17 cellular contexts compared by ENCODE assay signal in the genomic region with DNA sequence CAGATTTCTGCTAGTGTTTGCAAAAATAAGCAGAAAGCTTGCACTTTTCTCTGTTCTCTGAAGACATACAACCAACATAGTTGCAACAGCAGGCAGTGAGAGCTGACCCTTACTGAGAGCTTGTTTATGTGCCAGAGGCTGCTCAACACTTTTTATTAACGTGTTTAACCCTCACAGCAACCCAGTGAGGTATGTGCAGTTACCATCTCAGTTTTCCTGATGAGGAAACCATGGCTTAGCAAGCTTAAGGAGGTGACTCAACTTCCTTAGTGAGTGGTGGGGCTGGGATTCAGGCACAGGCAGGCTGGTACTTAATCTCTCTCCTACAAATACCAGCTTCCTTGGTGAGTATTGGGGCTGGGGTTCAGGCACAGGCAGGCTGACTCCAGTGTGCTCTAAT.
DNase-seq lines count a peak whose midpoint lies in the region; ATAC-seq, FAIRE-seq and TF ChIP-seq lines count a peak whose summit lies in the region.
"Had no signal": no experiment of that assay in that cellular context is flagged by ENCODE, and none has a peak within 500 bp of the region (broad histone marks: within the 10 kb centered on the region; RNA-seq: fewer than 3 reads in every experiment).

No MANE protein-coding gene starts in this region.

- TF ChIP-seq CTCF in RWPE2 (IDR thresholded peaks at IDR 0.05; ENCODE audit: poor library complexity, severe bottlenecking) (no peak), fibroblast of pulmonary artery (IDR thresholded peaks at IDR 0.05; ENCODE audit: low read length, missing control alignments) (no peak), retinal pigment epithelial cell (conservative IDR thresholded peaks at IDR 0.05; ENCODE audit: low read depth, low read length) (no peak)

- no peaks in the 10 kb centered on the region for H3K36me3 ChIP-seq in RWPE2 (ENCODE audit: low read depth)
- H3K36me3 ChIP-seq: adrenal gland had no signal

- peaks cover 8% of the 10 kb centered on the region for H3K4me1 ChIP-seq in RWPE2 (ENCODE audit: insufficient read depth, poor library complexity, severe bottlenecking)

- DNase-seq in ELR (ENCODE audit: low read depth) (peak; percentile 45), RWPE2 (ENCODE audit: low spot score) (no peak), fibroblast of pulmonary artery (ENCODE audit: low read depth) (peak; percentile 7), retinal pigment epithelial cell (ENCODE audit: low read depth) (peak; percentile 57), RCC 7860 (ENCODE audit: low spot score) (no peak), T-helper 2 cell (no peak), NCI-H1092 treated with DMSO at 0.1 percent for 48 hours (lab: John Stamatoyannopoulos, UW) (no peak)
- DNase-seq: activated CD8-positive, alpha-beta T cell treated with anti-CD3 and anti-CD28 coated beads for 36 hours; DMS53; naive thymus-derived CD4-positive, alpha-beta T cell; NCI-H1694 treated with DMSO at 0.1 percent for 48 hours; NCI-H510A; OCI-M1 had no signal

- no peak for FAIRE-seq in RCC 7860 (lab: Jason Lieb, UNC)

- ATAC-seq in RWPE2 (ENCODE audit: low read depth): peak; percentile 93
- ATAC-seq: activated CD8-positive, alpha-beta T cell treated with anti-CD3 and anti-CD28 coated beads for 36 hours; GM23338; naive thymus-derived CD4-positive, alpha-beta T cell had no signal

- H3K27me3 ChIP-seq in RWPE2 (ENCODE audit: insufficient read depth, poor library complexity, severe bottlenecking): no peaks in the 10 kb centered on the region
- H3K27me3 ChIP-seq: adrenal gland, esophagus muscularis mucosa had no signal

- no peak overlapping the region for H3K27ac ChIP-seq in RWPE2 (ENCODE audit: poor library complexity, severe bottlenecking)
- H3K27ac ChIP-seq: coronary artery, esophagus muscularis mucosa had no signal

- no peaks in the 10 kb centered on the region for H3K9me3 ChIP-seq in RWPE2 (ENCODE audit: severe bottlenecking)
- H3K9me3 ChIP-seq: adrenal gland, esophagus muscularis mucosa had no signal

- H3K4me3 ChIP-seq in RWPE2 (ENCODE audit: severe bottlenecking): no peak overlapping the region
- H3K4me3 ChIP-seq in fibroblast of pulmonary artery (replicated peaks; ENCODE audit: low read depth, low read length): no peak overlapping the region
- no peak overlapping the region for H3K4me3 ChIP-seq in retinal pigment epithelial cell (ENCODE audit: low read length)
- H3K4me3 ChIP-seq: adrenal gland, coronary artery, esophagus muscularis mucosa, GM23338 had no signal

Comparison
In these comparisons a context has a peak if more than half of its experiments do, and no peak if none do; other contexts are left out.
1. DNase-seq: peak in ELR (single experiment), fibroblast of pulmonary artery (single experiment) and retinal pigment epithelial cell (single experiment); none in RWPE2 (single experiment), RCC 7860 (single experiment), T-helper 2 cell (0 of 5) and NCI-H1092 treated with DMSO at 0.1 percent for 48 hours (single experiment).